8 cellular contexts compared by ENCODE assay signal in the genomic region with DNA sequence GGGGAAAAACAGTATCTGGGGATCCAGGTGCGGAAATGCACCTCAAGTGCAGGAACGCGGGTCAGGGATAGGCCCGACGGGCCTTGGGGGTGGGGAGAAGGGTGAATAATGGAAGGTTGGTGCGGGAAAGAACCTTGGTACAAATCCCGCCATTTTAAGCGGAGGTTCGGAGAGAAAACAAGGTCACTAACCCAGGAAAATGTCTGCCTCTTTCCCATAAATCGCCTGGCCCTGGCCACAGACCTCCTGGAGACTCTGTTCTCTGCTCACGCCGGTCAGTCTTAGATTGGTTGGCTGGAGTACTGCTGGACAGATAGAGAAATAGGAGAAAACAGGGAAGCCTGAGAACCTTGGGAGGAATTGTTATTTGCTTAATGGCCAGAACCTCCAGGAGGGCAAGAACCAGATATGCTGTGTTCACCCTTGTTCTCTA. TPM values are rescaled to one million over a fixed set of nuclear protein-coding genes. Genes with fewer than 3 reads are reported as not detected.
A peak's percentile ranks its signal among the peaks of the same experiment; 100 is the strongest.
DNase-seq lines count a peak whose midpoint lies in the region; ATAC-seq, FAIRE-seq and TF ChIP-seq lines count a peak whose summit lies in the region.

No MANE protein-coding gene starts in this region.

- H4K20me1 ChIP-seq in astrocyte (ENCODE audit: insufficient read depth, low read length), result peaks cover 17% of the 10 kb centered on the region

- no peak for TF ChIP-seq RAD21 in Ishikawa (IDR thresholded peaks at IDR 0.05; ENCODE audit: low read depth)

- H3K9me3 ChIP-seq in AG04450 (ENCODE audit: control insufficient read depth, insufficient read depth, low read length), result peaks cover 5% of the 10 kb centered on the region
- H3K9me3 ChIP-seq in astrocyte (ENCODE audit: insufficient read depth, low read depth, low read length), result no peaks in the 10 kb centered on the region
- H3K9me3 ChIP-seq in suprapubic skin, result no peaks in the 10 kb centered on the region

- H3K36me3 Mint-ChIP-seq in astrocyte (ENCODE audit: low read depth, unreplicated experiment), result peaks cover under 1% of the 10 kb centered on the region

- peak overlapping the region; percentile 94 for H3K27ac Mint-ChIP-seq in astrocyte (ENCODE audit: unreplicated experiment)

- no peak for FAIRE-seq in astrocyte (lab: Jason Lieb, UNC)

- peaks cover 46% of the 10 kb centered on the region for H3K4me1 Mint-ChIP-seq in astrocyte (ENCODE audit: low read depth, unreplicated experiment)

- peak overlapping the region; percentile 94 for H3K9ac ChIP-seq in astrocyte (ENCODE audit: low read length)

- H3K4me1 ChIP-seq in astrocyte (ENCODE audit: insufficient read depth, low read length), result peaks cover 27% of the 10 kb centered on the region
- H3K4me1 ChIP-seq in suprapubic skin, result peaks cover 43% of the 10 kb centered on the region

- DNase-seq in AG04450 (ENCODE audit: low read depth, low spot score) (no peak), astrocyte (ENCODE audit: low read depth) (peak; percentile 12), suprapubic skin (ENCODE audit: low spot score in 2 of 2) (no peak), AML-193 (lab: John Stamatoyannopoulos, UW) (no peak)

- H3K79me2 ChIP-seq in astrocyte (ENCODE audit: insufficient read depth, low read length), result peaks cover 37% of the 10 kb centered on the region

- no peaks in the 10 kb centered on the region for H3K9me3 Mint-ChIP-seq in astrocyte (ENCODE audit: unreplicated experiment)

- 48% methylated on average over 12 of the region's 12 CpGs for WGBS in suprapubic skin

- peak overlapping the region; percentile 86 for H3K4me3 Mint-ChIP-seq in astrocyte (ENCODE audit: unreplicated experiment)

- H3K4me3 ChIP-seq in AG04450 (ENCODE audit: low read depth, low read length) (peak overlapping the region; percentile 61), astrocyte (ENCODE audit: insufficient read depth, low read depth, low read length) (peak overlapping the region; percentile 91), suprapubic skin (peak overlapping the region; percentile 94)

- H3K36me3 ChIP-seq in astrocyte (ENCODE audit: insufficient read depth, low read length) (no peaks in the 10 kb centered on the region), suprapubic skin (no peaks in the 10 kb centered on the region)

- H3K27me3 Mint-ChIP-seq in astrocyte (ENCODE audit: low read depth, unreplicated experiment), result no peaks in the 10 kb centered on the region

- POLR2A ChIA-PET in AG04450 (lab: Yijun Ruan, JAX), result interaction anchor here (4.4 kb wide), 1 partner anchor 26 kb away, joined by 25 read pairs; the partner anchor contains the start of gene FAM200B

- H3K4me2 ChIP-seq in astrocyte (ENCODE audit: low read length), result peak overlapping the region; percentile 84

- peak overlapping the region; percentile 97 for H3K27ac ChIP-seq in AG04450 (ENCODE audit: low read depth, low read length)
- peak overlapping the region; percentile 97 for H3K27ac ChIP-seq in astrocyte (ENCODE audit: low read depth, low read length)
- peak overlapping the region; percentile 100 for H3K27ac ChIP-seq in layer of hippocampus (ENCODE audit: low read depth, low read length)
- peak overlapping the region; percentile 96 for H3K27ac ChIP-seq in suprapubic skin

- CTCF ChIA-PET in AG04450 (lab: Charles Lee), result interaction anchor here (1.9 kb wide), 1 partner anchor 177 kb away, joined by 5 read pairs; no protein-coding TSS in a partner anchor

- TF ChIP-seq POLR2A in suprapubic skin (IDR thresholded peaks at IDR 0.05), result no peak

- no peak for TF ChIP-seq EP300 in Ishikawa (IDR thresholded peaks at IDR 0.05; ENCODE audit: borderline replicate concordance)
- TF ChIP-seq EP300 in suprapubic skin (IDR thresholded peaks at IDR 0.05), result no peak

- peak overlapping the region; percentile 96 for H2AFZ ChIP-seq in astrocyte (ENCODE audit: low read depth, low read length)

- H3K27me3 ChIP-seq in AG04450 (ENCODE audit: control insufficient read depth, insufficient read depth, low read length) (no peaks in the 10 kb centered on the region), astrocyte (ENCODE audit: insufficient read depth, low read length) (no peaks in the 10 kb centered on the region), layer of hippocampus (ENCODE audit: control insufficient read depth, insufficient read depth, low read length) (no peaks in the 10 kb centered on the region), suprapubic skin (no peaks in the 10 kb centered on the region)

- TF ChIP-seq CTCF in AG04450 (IDR thresholded peaks at IDR 0.05; ENCODE audit: low read depth, low read length) (no peak), astrocyte (IDR thresholded peaks at IDR 0.05; ENCODE audit: insufficient read depth, low read depth, low read length) (no peak), suprapubic skin (IDR thresholded peaks at IDR 0.05) (no peak)

- ATAC-seq in HG02623 (IDR thresholded peaks at IDR 0.05; ENCODE audit: unreplicated experiment), result no peak
- no peak for ATAC-seq in GM21528 (IDR thresholded peaks at IDR 0.05; ENCODE audit: low FRiP score, unreplicated experiment)

TF ChIP-seq in Ishikawa, 13 proteins besides CTCF, POLR2A, EP300 and RAD21:
- TF ChIP-seq CREB1 (IDR thresholded peaks at IDR 0.05; ENCODE audit: low read depth) (no peak), TEAD4 (IDR thresholded peaks at IDR 0.05) (peak; percentile 34; the same call in 1 of the 2 replicates)
TF ChIP-seq in Ishikawa: peak in this region for 1.

RNA-seq across cellular contexts. Expression of gene FBXL5, which starts 0.9 kb away (rescaled TPM):
- polyA plus RNA-seq in AG04450 (2011; rRNA removed), result 40.4 and 56.4 TPM in 2 replicates
- polyA minus RNA-seq in AG04450 (2011; rRNA and poly(A)+ RNA removed), result 40.6 and 59.1 TPM in 2 replicates
- total RNA-seq in astrocyte (75.8 and 92.2 TPM in 2 replicates), suprapubic skin (100 to 1,000 TPM in 2 of 4 donors, 10 to 100 TPM in 2; 73.2 to 120 (median 93.7) TPM)

RNA-seq across cellular contexts. Expression of gene FAM200B, which starts 25.6 kb away (rescaled TPM):
- 31.6 and 47.3 TPM in 2 replicates for polyA plus RNA-seq in AG04450 (2011; rRNA removed)
- polyA minus RNA-seq in AG04450 (2011; rRNA and poly(A)+ RNA removed), result 10.2 and 11.5 TPM in 2 replicates
- total RNA-seq in astrocyte (67.4 and 74.7 TPM in 2 replicates), suprapubic skin (10 to 100 TPM; 18.6 to 39.0 (median 27.5) TPM)

RNA-seq across cellular contexts. Expression of gene BST1, which starts 46.8 kb away (rescaled TPM):
- polyA plus RNA-seq in AG04450 (2011; rRNA removed), result 23.7 and 27.6 TPM in 2 replicates
- polyA minus RNA-seq in AG04450 (2011; rRNA and poly(A)+ RNA removed), result 5.7 and 6.9 TPM in 2 replicates
- total RNA-seq in astrocyte (19.5 and 24.5 TPM in 2 replicates), suprapubic skin (1 to 10 TPM; 2.2 to 8.4 (median 4.0) TPM)
